ENCODE assay signal across 8 cellular contexts in genomic region chr9:18208166-18209059, GRCh38.
A peak's percentile ranks its signal among the peaks of the same experiment; 100 is the strongest.
DNase-seq lines count a peak whose midpoint lies in the region; ATAC-seq and TF ChIP-seq lines count a peak whose summit lies in the region.

No MANE protein-coding gene starts in this region.

- no peaks in the 10 kb centered on the region for H3K79me2 ChIP-seq in mammary epithelial cell (ENCODE audit: insufficient read depth, low read length)

- TF ChIP-seq CTCF in mammary epithelial cell (conservative IDR thresholded peaks at IDR 0.05 in 1 of 2, IDR thresholded peaks at IDR 0.05 in 1 of 2; ENCODE audit: extremely low read depth in 1 of 2, insufficient read depth in 1 of 2, low read depth in 1 of 2, low read length in 2 of 2) = peak; percentile 72 to 79
- peak; percentile 46 to 60 (median 51) for TF ChIP-seq CTCF in right lobe of liver (IDR thresholded peaks at IDR 0.05)

- ATAC-seq in right lobe of liver (peak; percentile 84 to 93 (median 90)), GM21717 (IDR thresholded peaks at IDR 0.05; ENCODE audit: unreplicated experiment) (no peak), GM19035 (IDR thresholded peaks at IDR 0.05; ENCODE audit: unreplicated experiment) (no peak)

- in situ Hi-C loops in mammary epithelial cell (cut with MboI; ENCODE audit: low sequenced_read_pairs in 2 of 2) = loop anchor here (5.0 to 10.0 kb wide), 2 partner anchors 396 to 674 kb away; no protein-coding TSS in a partner anchor

- TF ChIP-seq POLR2A in right lobe of liver (IDR thresholded peaks at IDR 0.05) = no peak

- H3K27me3 ChIP-seq in MG63 (peaks cover 8% of the 10 kb centered on the region; the same call in 1 of the 2 replicates), mammary epithelial cell (ENCODE audit: insufficient read depth, low read length) (no peaks in the 10 kb centered on the region), right lobe of liver (peaks cover 0 to 3% of the 10 kb centered on the region in 2 donors)

- H4K20me1 ChIP-seq in mammary epithelial cell (ENCODE audit: insufficient read depth, low read length) = no peaks in the 10 kb centered on the region

- no peak overlapping the region for H3K4me2 ChIP-seq in mammary epithelial cell (ENCODE audit: insufficient read depth, low read depth, low read length)

- DNase-seq in Daoy (ENCODE audit: low read depth) (peak; percentile 5), MG63 (peak; percentile 17), mammary epithelial cell (peak; percentile 65), right lobe of liver (peak; percentile 30 to 66 (median 62)), NCI-H128 (lab: John Stamatoyannopoulos, UW; ENCODE audit: unreplicated experiment) (no peak)
- DNase-seq in stimulated activated CD4-positive, alpha-beta T cell treated with anti-CD3 and anti-CD28 coated beads, Interleukin-12 subunit alpha, Interleukin-12 subunit beta, amount 100 ng/mL, for 4 hours = no peak

- BruUV-seq in mammary epithelial cell (replicated peaks; lab: Mats Ljungman, UMichigan) = no TSS peak

- CTCF ChIA-PET in mammary epithelial cell (lab: Charles Lee; ENCODE audit: low non-redundant PET) = interaction anchor here (0.6 to 1.0 kb wide), 2 partner anchors 9 to 397 kb away, joined by 3 to 4 read pairs; no protein-coding TSS in a partner anchor

- H3K36me3 ChIP-seq in MG63 (no peaks in the 10 kb centered on the region), mammary epithelial cell (ENCODE audit: insufficient read depth, low read length) (no peaks in the 10 kb centered on the region), right lobe of liver (no peaks in the 10 kb centered on the region)

- WGBS in mammary epithelial cell (ENCODE audit: low coverage, missing lambda C conversion rate) = 31% methylated on average over 3 of the region's 3 CpGs
- WGBS in right lobe of liver (ENCODE audit: insufficient coverage, low coverage, low lambda C conversion rate, missing lambda C conversion rate) = 23% methylated on average over 3 of the region's 3 CpGs

- H3K9me3 ChIP-seq in MG63 = no peaks in the 10 kb centered on the region
- no peaks in the 10 kb centered on the region for H3K9me3 ChIP-seq in mammary epithelial cell (replicated peaks; ENCODE audit: insufficient read depth, low read length)
- no peaks in the 10 kb centered on the region for H3K9me3 ChIP-seq in right lobe of liver

- H3K9ac ChIP-seq in mammary epithelial cell (ENCODE audit: insufficient read depth, low read length) = no peak overlapping the region

- H3K4me3 ChIP-seq in MG63 (no peak overlapping the region), mammary epithelial cell (replicated peaks in 1 of 3; ENCODE audit: insufficient read depth in 1 of 3, low read depth in 2 of 3, low read length in 3 of 3) (no peak overlapping the region), right lobe of liver (peak overlapping the region in 1 of 3 donors; percentile 11)

- H3K4me1 ChIP-seq in mammary epithelial cell (ENCODE audit: insufficient read depth, low read length) (peaks cover 5% of the 10 kb centered on the region), right lobe of liver (peaks cover 0 to 22% (median 3%) of the 10 kb centered on the region in 4 donors)

- H3K27ac ChIP-seq in mammary epithelial cell (ENCODE audit: insufficient read depth, low read depth, low read length) (no peak overlapping the region), right lobe of liver (peak overlapping the region in 1 of 3 donors; percentile 51)

- intact Hi-C loops in mammary epithelial cell (cut with micrococcal nuclease) = loop anchor here (1.0 kb wide), 1 partner anchor 397 kb away; no protein-coding TSS in a partner anchor
- intact Hi-C loops in right lobe of liver (cut with DNase I) = loop anchor here in 1 of 2 donors (5.0 kb wide), 1 partner anchor 396 kb away; no protein-coding TSS in a partner anchor

- no peak overlapping the region for H2AFZ ChIP-seq in mammary epithelial cell (ENCODE audit: low read depth, low read length)

- dilution Hi-C loops in mammary epithelial cell (cut with HindIII; ENCODE audit: low sequenced_read_pairs) = no loop called here

Comparison
In these comparisons a context has a peak if more than half of its experiments do, and no peak if none do; other contexts are left out.
1. DNase-seq: peak in Daoy (single experiment), MG63 (single experiment), mammary epithelial cell (single experiment) and right lobe of liver (3 of 3); none in stimulated activated CD4-positive, alpha-beta T cell treated with anti-CD3 and anti-CD28 coated beads, Interleukin-12 subunit alpha, Interleukin-12 subunit beta, amount 100 ng/mL, for 4 hours (single experiment) and NCI-H128 (single experiment).
2. ATAC-seq: peak in right lobe of liver (4 of 4); none in GM21717 (single experiment) and GM19035 (single experiment).